ENCODE assay signal across 13 cellular contexts in genomic region chr9:29188771-29189170, GRCh38. TPM values are rescaled to one million over a fixed set of nuclear protein-coding genes. Genes with fewer than 3 reads are reported as not detected.
"Had no signal": no experiment of that assay in that cellular context is flagged by ENCODE, and none has a peak within 500 bp of the region (broad histone marks: within the 10 kb centered on the region; RNA-seq: fewer than 3 reads in every experiment).

No MANE protein-coding gene starts in this region.

RNA-seq across cellular contexts. Expression of gene LINGO2, which starts 24.6 kb away (rescaled TPM):
- total RNA-seq: activated naive CD4-positive, alpha-beta T cell treated with anti-CD3 and anti-CD28 coated beads for 36 hours; activated naive CD4-positive, alpha-beta T cell treated with anti-CD3 and anti-CD28 coated beads, Interleukin-2, amount 50 U/mL, for 72 hours; activated naive CD8-positive, alpha-beta T cell treated with anti-CD3 and anti-CD28 coated beads for 36 hours; activated naive CD8-positive, alpha-beta T cell treated with anti-CD3 and anti-CD28 coated beads, Interleukin-2, amount 10 ng/mL, durations not matched to agents 7 days and 5 days; activated T-cell treated with anti-CD3 and anti-CD28 coated beads, Interleukin-2, amount 50 U/mL, for 4 hours; activated T-cell treated with anti-CD3 and anti-CD28 coated beads, Interleukin-2, amount 50 U/mL, for 72 hours; activated T-helper 1 cell treated with anti-CD3 and anti-CD28 coated beads, Interleukin-12 subunit alpha, Interleukin-12 subunit beta, Interleukin-2, Interleukin-4 antibody, amounts not matched to agents 30 ng/mL and 10 ng/mL and 1 ng/mL, durations not matched to agents 14 hours and 24 hours and 36 hours; activated T-helper 17 cell treated with anti-CD3 and anti-CD28 coated beads, Interleukin-2, amount 50 U/mL, for 72 hours; activated T-helper 2 cell treated with anti-CD3 and anti-CD28 coated beads, Interferon-gamma antibody, Interleukin-2, Interleukin-4, amounts not matched to agents 10 μg/mL and 5 μg/mL and 100 μg/mL, durations not matched to agents 14 hours and 24 hours and 36 hours; aorta; ascending aorta; body of pancreas; cardiac septum had no signal
- polyA plus RNA-seq: aorta had no signal
